8 cellular contexts compared by ENCODE assay signal in genomic region chr16:57235128-57236092, GRCh38. TPM values are rescaled to one million over a fixed set of nuclear protein-coding genes. Genes with fewer than 3 reads are reported as not detected.
DNase-seq lines count a peak whose midpoint lies in the region; ATAC-seq and TF ChIP-seq lines count a peak whose summit lies in the region.

No MANE protein-coding gene starts in this region.

- no peak overlapping the region for H3K4me3 Mint-ChIP-seq in activated CD4-positive, alpha-beta T cell treated with anti-CD3 and anti-CD28 coated beads for 36 hours

- POLR2A ChIA-PET in activated CD4-positive, alpha-beta T cell treated with anti-CD3 and anti-CD28 coated beads for 36 hours (lab: Charles Lee): interaction anchor here (0.5 to 1.2 kb wide), 4 partner anchors 10 to 296 kb away, joined by 3 to 4 read pairs (median 3); partner anchors contain the start of gene ARL2BP

- peaks cover 12% of the 10 kb centered on the region for H3K4me1 Mint-ChIP-seq in activated CD4-positive, alpha-beta T cell treated with anti-CD3 and anti-CD28 coated beads for 36 hours

- H3F3A ChIP-seq in smooth muscle cell (ENCODE audit: low read depth): peaks cover 34% of the 10 kb centered on the region

- DNase-seq in activated CD4-positive, alpha-beta T cell treated with anti-CD3 and anti-CD28 coated beads for 36 hours: peak; percentile 76
- DNase-seq in activated CD4-positive, alpha-beta T cell treated with anti-CD3 and anti-CD28 coated beads for 4 hours: no peak
- peak; percentile 82 for DNase-seq in NCI-H2107 (lab: John Stamatoyannopoulos, UW)
- DNase-seq in astrocyte of the cerebellum (ENCODE audit: low read depth): peak; percentile 35
- no peak for DNase-seq in smooth muscle cell (lab: John Stamatoyannopoulos, UW; ENCODE audit: unreplicated experiment)
- DNase-seq in omental fat pad (ENCODE audit: low spot score): no peak
- no peak for DNase-seq in BE2C

- peak overlapping the region; percentile 63 for H3K27ac ChIP-seq in smooth muscle cell (ENCODE audit: low read depth)

- in situ Hi-C loops in astrocyte of the cerebellum (cut with HindIII; ENCODE audit: low sequenced_read_pairs): no loop called here

- H3K9ac ChIP-seq in smooth muscle cell (ENCODE audit: low read depth): no peak overlapping the region

- H3K36me3 ChIP-seq in smooth muscle cell (ENCODE audit: low read depth): peaks cover 38% of the 10 kb centered on the region
- H3K36me3 ChIP-seq in BE2C: peaks cover 85% of the 10 kb centered on the region

- TF ChIP-seq CTCF in astrocyte of the cerebellum (IDR thresholded peaks at IDR 0.05; ENCODE audit: low read depth, low read length, missing control alignments) (no peak), smooth muscle cell (IDR thresholded peaks at IDR 0.05; ENCODE audit: borderline replicate concordance, insufficient read depth, poor library complexity, severe bottlenecking) (no peak), omental fat pad (IDR thresholded peaks at IDR 0.05) (no peak), BE2C (IDR thresholded peaks at IDR 0.05; ENCODE audit: low read depth, low read length) (no peak)

- H4K20me1 ChIP-seq in smooth muscle cell (ENCODE audit: low read depth): peaks cover 3% of the 10 kb centered on the region

- ATAC-seq in activated CD4-positive, alpha-beta T cell treated with anti-CD3 and anti-CD28 coated beads for 36 hours: peak; percentile 94
- no peak for ATAC-seq in GM18873 (IDR thresholded peaks at IDR 0.05; ENCODE audit: low FRiP score, unreplicated experiment)
- ATAC-seq in omental fat pad (ENCODE audit: low FRiP score): no peak

- H3K4me1 ChIP-seq in smooth muscle cell (ENCODE audit: low read depth) (no peaks in the 10 kb centered on the region), BE2C (no peaks in the 10 kb centered on the region; the same call in 1 of the 2 replicates)

- H3K27ac Mint-ChIP-seq in activated CD4-positive, alpha-beta T cell treated with anti-CD3 and anti-CD28 coated beads for 36 hours: peak overlapping the region; percentile 78

- H3K4me2 ChIP-seq in smooth muscle cell: no peak overlapping the region

- H3K27me3 ChIP-seq in smooth muscle cell (ENCODE audit: low read depth) (no peaks in the 10 kb centered on the region), BE2C (no peaks in the 10 kb centered on the region)

- no peak overlapping the region for H2AFZ ChIP-seq in smooth muscle cell (ENCODE audit: low read depth)

- H3K36me3 Mint-ChIP-seq in activated CD4-positive, alpha-beta T cell treated with anti-CD3 and anti-CD28 coated beads for 36 hours (ENCODE audit: low read depth): peaks cover 42% of the 10 kb centered on the region

- H3K9me3 Mint-ChIP-seq in activated CD4-positive, alpha-beta T cell treated with anti-CD3 and anti-CD28 coated beads for 36 hours (ENCODE audit: low read depth): no peaks in the 10 kb centered on the region

- CTCF ChIA-PET in activated CD4-positive, alpha-beta T cell treated with anti-CD3 and anti-CD28 coated beads for 36 hours (lab: Charles Lee): interaction anchor here (0.6 to 1.7 kb wide), 11 partner anchors 9 to 525 kb away, joined by 3 to 6 read pairs (median 4); partner anchors contain the start of gene ARL2BP

- H3K9me3 ChIP-seq in smooth muscle cell (replicated peaks; ENCODE audit: low read depth): no peaks in the 10 kb centered on the region
- H3K9me3 ChIP-seq in BE2C: no peaks in the 10 kb centered on the region

- no peaks in the 10 kb centered on the region for H3K27me3 Mint-ChIP-seq in activated CD4-positive, alpha-beta T cell treated with anti-CD3 and anti-CD28 coated beads for 36 hours

- H3K4me3 ChIP-seq in astrocyte of the cerebellum (ENCODE audit: low read depth, low read length) (no peak overlapping the region), smooth muscle cell (no peak overlapping the region), BE2C (ENCODE audit: low read depth, low read length) (no peak overlapping the region)

- 71% methylated on average over 8 of the region's 8 CpGs for WGBS in smooth muscle cell (ENCODE audit: low lambda C conversion rate)

- intact Hi-C loops in activated CD4-positive, alpha-beta T cell treated with anti-CD3 and anti-CD28 coated beads for 36 hours (cut with DNase I, micrococcal nuclease): no loop called here

- no peaks in the 10 kb centered on the region for H3K79me2 ChIP-seq in smooth muscle cell (ENCODE audit: low read depth)

RNA-seq across cellular contexts. Expression of gene ARL2BP, which starts 9.6 kb away (rescaled TPM):
- 10 to 100 TPM in 1 of 2 experiments, 1 to 10 TPM in 1; 9.9 to 11.1 TPM for total RNA-seq in activated CD4-positive, alpha-beta T cell treated with anti-CD3 and anti-CD28 coated beads for 36 hours
- 78.1 and 85.6 TPM in 2 replicates for total RNA-seq in smooth muscle cell
- polyA plus RNA-seq in smooth muscle cell: 68.9 and 88.0 TPM in 2 replicates
- 10 to 100 TPM; 48.8 to 67.3 (median 65.0) TPM for total RNA-seq in omental fat pad
- polyA plus RNA-seq in BE2C (2012; ENCODE audit: insufficient read depth, insufficient read length, low read depth): 44.5 TPM

RNA-seq across cellular contexts. Expression of gene PLLP, which starts 49.1 kb away (rescaled TPM):
- under 1 TPM; 0.30 to 0.33 TPM for total RNA-seq in activated CD4-positive, alpha-beta T cell treated with anti-CD3 and anti-CD28 coated beads for 36 hours
- total RNA-seq in smooth muscle cell: 0.81 TPM in 1 of 2 replicates, not detected in the other
- 0.33 and 0.59 TPM in 2 replicates for polyA plus RNA-seq in smooth muscle cell
- 10 to 100 TPM in 3 of 4 donors, 1 to 10 TPM in 1; 9.0 to 49.1 (median 12.2) TPM for total RNA-seq in omental fat pad
- 11.6 TPM for polyA plus RNA-seq in BE2C (2012; ENCODE audit: insufficient read depth, insufficient read length, low read depth)

RNA-seq across cellular contexts. Expression of gene RSPRY1, which starts 49.3 kb away (rescaled TPM):
- 10 to 100 TPM; 24.6 to 30.2 TPM for total RNA-seq in activated CD4-positive, alpha-beta T cell treated with anti-CD3 and anti-CD28 coated beads for 36 hours
- total RNA-seq in smooth muscle cell: 57.1 and 58.0 TPM in 2 replicates
- 42.0 and 43.5 TPM in 2 replicates for polyA plus RNA-seq in smooth muscle cell
- 10 to 100 TPM; 22.7 to 40.6 (median 28.9) TPM for total RNA-seq in omental fat pad
- 71.1 TPM for polyA plus RNA-seq in BE2C (2012; ENCODE audit: insufficient read depth, insufficient read length, low read depth)

RNA-seq across cellular contexts. Expression of gene PSME3IP1, which starts 49.6 kb away (rescaled TPM):
- 100 to 1,000 TPM; 111 to 156 TPM for total RNA-seq in activated CD4-positive, alpha-beta T cell treated with anti-CD3 and anti-CD28 coated beads for 36 hours
- total RNA-seq in smooth muscle cell (68.7 and 104 TPM in 2 replicates), omental fat pad (10 to 100 TPM; 47.1 to 62.6 (median 54.5) TPM)
- polyA plus RNA-seq in smooth muscle cell: 58.1 and 82.1 TPM in 2 replicates
- polyA plus RNA-seq in BE2C (2012; ENCODE audit: insufficient read depth, insufficient read length, low read depth): 141 TPM

Comparison
In these comparisons a context has a peak if more than half of its experiments do, and no peak if none do; other contexts are left out.
1. DNase-seq: peak in activated CD4-positive, alpha-beta T cell treated with anti-CD3 and anti-CD28 coated beads for 36 hours (single experiment), NCI-H2107 (single experiment) and astrocyte of the cerebellum (single experiment); none in activated CD4-positive, alpha-beta T cell treated with anti-CD3 and anti-CD28 coated beads for 4 hours (0 of 2), smooth muscle cell (single experiment), omental fat pad (single experiment) and BE2C (single experiment).